Comparison of ENCODE assay signal across 16 cellular contexts in genomic region chr1:172137703-172138102, GRCh38.
A peak's percentile ranks its signal among the peaks of the same experiment; 100 is the strongest.
DNase-seq lines count a peak whose midpoint lies in the region; ATAC-seq and TF ChIP-seq lines count a peak whose summit lies in the region.
"Had no signal": no experiment of that assay in that cellular context is flagged by ENCODE, and none has a peak within 500 bp of the region (broad histone marks: within the 10 kb centered on the region; RNA-seq: fewer than 3 reads in every experiment).

No MANE protein-coding gene starts in this region.

- H3K4me3 ChIP-seq in Panc1 (ENCODE audit: low read depth in 2 of 2, low read length in 2 of 2) (no peak overlapping the region), tibial artery (peak overlapping the region in 1 of 2 donors; percentile 27)
- H3K4me3 ChIP-seq in CD4-positive, alpha-beta memory T cell (ENCODE audit: low read length in 2 of 2), result no peak overlapping the region

- H3K9me3 Mint-ChIP-seq in chondrocyte (ENCODE audit: low read depth) (peaks cover 6% of the 10 kb centered on the region), nephron (no peaks in the 10 kb centered on the region)
- no peaks in the 10 kb centered on the region for H3K9me3 Mint-ChIP-seq in CD4-positive, alpha-beta memory T cell
- H3K9me3 Mint-ChIP-seq: CD4-positive, alpha-beta T cell had no signal

- CTCF ChIA-PET in Panc1 (lab: Charles Lee), result interaction anchor here (1.1 kb wide), 1 partner anchor 11 kb away, joined by 3 read pairs; no protein-coding TSS in a partner anchor
- CTCF ChIA-PET in CD4-positive, alpha-beta memory T cell (lab: Charles Lee; ENCODE audit: partially characterized antibody), result interaction anchor here (1.1 to 6.1 kb wide), 2 partner anchors 11 to 263 kb away, joined by 4 to 58 read pairs; no protein-coding TSS in a partner anchor

- in situ Hi-C loops in Panc1 (cut with HindIII; ENCODE audit: low pct_unique_long_range_greater_than_20kb, low sequenced_read_pairs), result no loop called here

- DNase-seq in Panc1 (ENCODE audit: low read depth, low spot score), result no peak
- DNase-seq in chondrocyte (ENCODE audit: low spot score), result no peak
- DNase-seq in tibial artery, result no peak
- no peak for DNase-seq in CD4-positive, alpha-beta memory T cell
- no peak for DNase-seq in GM10266 (ENCODE audit: extremely low spot score)
- DNase-seq: CD4-positive, alpha-beta T cell; DND-41; GDM1; KBM-7; NCI-H1105; NCI-H1694 treated with DMSO at 0.1 percent for 48 hours; NCI-H2171; SHP77 treated with DMSO at 0.1 percent for 48 hours had no signal

- POLR2A ChIA-PET in Panc1 (lab: Charles Lee), result no interaction called here
- POLR2A ChIA-PET in CD4-positive, alpha-beta memory T cell (lab: Charles Lee; ENCODE audit: partially characterized antibody), result no interaction called here

- H3K9me3 ChIP-seq in Panc1 (ENCODE audit: control insufficient read depth, insufficient read depth, low read depth, low read length) (no peaks in the 10 kb centered on the region; the same call in 1 of the 2 replicates), tibial artery (no peaks in the 10 kb centered on the region)
- no peaks in the 10 kb centered on the region for H3K9me3 ChIP-seq in CD4-positive, alpha-beta memory T cell (ENCODE audit: control insufficient read depth in 1 of 2, low read length in 2 of 2)

- H3K27ac ChIP-seq in Panc1 (ENCODE audit: low read length) (peak overlapping the region; percentile 67; the same call in 1 of the 2 replicates), tibial artery (peak overlapping the region; percentile 82 to 88)
- no peak overlapping the region for H3K27ac ChIP-seq in CD4-positive, alpha-beta memory T cell (ENCODE audit: low read depth, low read length)

- H3K27me3 ChIP-seq in Panc1 (ENCODE audit: control insufficient read depth, insufficient read depth, low read length) (no peaks in the 10 kb centered on the region), tibial artery (no peaks in the 10 kb centered on the region)
- no peaks in the 10 kb centered on the region for H3K27me3 ChIP-seq in CD4-positive, alpha-beta memory T cell (ENCODE audit: insufficient read depth, low read length)

- no peaks in the 10 kb centered on the region for H3K36me3 ChIP-seq in Panc1 (ENCODE audit: control insufficient read depth, insufficient read depth, low read length)
- no peaks in the 10 kb centered on the region for H3K36me3 ChIP-seq in tibial artery
- H3K36me3 ChIP-seq in CD4-positive, alpha-beta memory T cell (ENCODE audit: insufficient read depth, low read length), result no peaks in the 10 kb centered on the region

- no TSS peak for BruUV-seq in Panc1 (replicated peaks; lab: Mats Ljungman, UMichigan)

- H3K27me3 Mint-ChIP-seq in chondrocyte (ENCODE audit: low read depth), result no peaks in the 10 kb centered on the region
- H3K27me3 Mint-ChIP-seq in nephron (ENCODE audit: low read depth), result no peaks in the 10 kb centered on the region
- no peaks in the 10 kb centered on the region for H3K27me3 Mint-ChIP-seq in CD4-positive, alpha-beta memory T cell
- H3K27me3 Mint-ChIP-seq: B cell; CD4-positive, alpha-beta T cell had no signal

- H3K4me3 Mint-ChIP-seq in chondrocyte (ENCODE audit: unreplicated experiment), result peak overlapping the region; percentile 43
- H3K4me3 Mint-ChIP-seq in nephron, result peak overlapping the region in 1 of 3 experiments; percentile 55
- H3K4me3 Mint-ChIP-seq in CD4-positive, alpha-beta memory T cell, result no peak overlapping the region
- H3K4me3 Mint-ChIP-seq: B cell; CD4-positive, alpha-beta T cell had no signal

- peaks cover 64% of the 10 kb centered on the region for H3K4me1 Mint-ChIP-seq in chondrocyte (ENCODE audit: low read depth)
- peaks cover 39% of the 10 kb centered on the region for H3K4me1 Mint-ChIP-seq in nephron
- H3K4me1 Mint-ChIP-seq in CD4-positive, alpha-beta memory T cell, result peaks cover 0 to 8% (median 5%) of the 10 kb centered on the region in 4 donors

- TF ChIP-seq CTCF in Panc1 (IDR thresholded peaks at IDR 0.05), result no peak
- no peak for TF ChIP-seq CTCF in chondrocyte (IDR thresholded peaks at IDR 0.05)
- no peak for TF ChIP-seq CTCF in nephron (IDR thresholded peaks at IDR 0.05; ENCODE audit: unreplicated experiment in 3 of 3)
- TF ChIP-seq CTCF in tibial artery (IDR thresholded peaks at IDR 0.05), result no peak
- TF ChIP-seq CTCF in GM10266 (IDR thresholded peaks at IDR 0.05; ENCODE audit: control insufficient read depth, insufficient read depth, low read depth, missing control alignments), result no peak

- H3K4me1 ChIP-seq in Panc1 (ENCODE audit: control insufficient read depth, insufficient read depth, low read length) (peaks cover 22% of the 10 kb centered on the region), tibial artery (peaks cover 0 to 48% (median 0%) of the 10 kb centered on the region in 4 donors)
- H3K4me1 ChIP-seq in CD4-positive, alpha-beta memory T cell (ENCODE audit: insufficient read depth, low read length), result no peaks in the 10 kb centered on the region

- H3K36me3 Mint-ChIP-seq in chondrocyte (ENCODE audit: low read depth) (peaks cover 21% of the 10 kb centered on the region), nephron (ENCODE audit: low read depth) (peaks cover 51% of the 10 kb centered on the region)
- H3K36me3 Mint-ChIP-seq in CD4-positive, alpha-beta memory T cell, result no peaks in the 10 kb centered on the region

- intact Hi-C loops in Panc1 (cut with micrococcal nuclease; ENCODE audit: unreplicated experiment) (no loop called here), tibial artery (cut with DNase I; ENCODE audit: low total_unique reads) (no loop called here)
- intact Hi-C loops in CD4-positive, alpha-beta memory T cell (cut with micrococcal nuclease), result loop anchor here (5.0 kb wide), 1 partner anchor 245 kb away; no protein-coding TSS in a partner anchor

- H3K27ac Mint-ChIP-seq in chondrocyte (ENCODE audit: unreplicated experiment) (peak overlapping the region; percentile 100), nephron (peak overlapping the region; percentile 71 to 100 (median 99))
- no peak overlapping the region for H3K27ac Mint-ChIP-seq in CD4-positive, alpha-beta memory T cell
- H3K27ac Mint-ChIP-seq: B cell; CD4-positive, alpha-beta T cell had no signal

- ATAC-seq in Panc1, result no peak
- ATAC-seq in GM19467 (IDR thresholded peaks at IDR 0.05; ENCODE audit: unreplicated experiment), result no peak

Comparison
In these comparisons a context has a peak if more than half of its experiments do, and no peak if none do; other contexts are left out.
1. H3K27ac Mint-ChIP-seq: peak in chondrocyte (single experiment) and nephron (3 of 3); none in CD4-positive, alpha-beta memory T cell (0 of 7).